In genomic region chrX:143669395-143669794, GRCh38 we compare ENCODE assay signal across 12 cellular contexts. TPM values are rescaled to one million over a fixed set of nuclear protein-coding genes. Genes with fewer than 3 reads are reported as not detected.
A peak's percentile ranks its signal among the peaks of the same experiment; 100 is the strongest.
DNase-seq lines count a peak whose midpoint lies in the region; ATAC-seq and TF ChIP-seq lines count a peak whose summit lies in the region.
"Had no signal": no experiment of that assay in that cellular context is flagged by ENCODE, and none has a peak within 500 bp of the region (broad histone marks: within the 10 kb centered on the region; RNA-seq: fewer than 3 reads in every experiment).

No MANE protein-coding gene starts in this region.

- no peaks in the 10 kb centered on the region for H3K36me3 Mint-ChIP-seq in activated naive CD4-positive, alpha-beta T cell treated with anti-CD3 and anti-CD28 coated beads, Interleukin-2, amount 50 U/mL, for 72 hours
- H3K36me3 Mint-ChIP-seq: naive thymus-derived CD4-positive, alpha-beta T cell had no signal

- no peak overlapping the region for H3K27ac ChIP-seq in ascending aorta

- in situ Hi-C loops in SK-MEL-5 (cut with HindIII; ENCODE audit: low pct_unique_long_range_greater_than_20kb, low sequenced_read_pairs): no loop called here

- no peak overlapping the region for H3K4me3 ChIP-seq in Jurkat, Clone E6-1 (ENCODE audit: low read length)
- H3K4me3 ChIP-seq in ascending aorta: no peak overlapping the region

- no peaks in the 10 kb centered on the region for H3K9me3 ChIP-seq in ascending aorta

- no peak for TF ChIP-seq CTCF in ascending aorta (IDR thresholded peaks at IDR 0.05)

- no peaks in the 10 kb centered on the region for H3K36me3 ChIP-seq in ascending aorta

- H3K4me1 ChIP-seq in ascending aorta: no peaks in the 10 kb centered on the region

- peak; percentile 58 for ATAC-seq in left lobe of liver
- no peak for ATAC-seq in activated naive CD4-positive, alpha-beta T cell treated with anti-CD3 and anti-CD28 coated beads, Interleukin-2, amount 50 U/mL, for 72 hours
- no peak for ATAC-seq in GM21737 (IDR thresholded peaks at IDR 0.05; ENCODE audit: unreplicated experiment)
- ATAC-seq: naive thymus-derived CD4-positive, alpha-beta T cell had no signal

- peaks cover 0 to 4% of the 10 kb centered on the region in 2 donors for H3K9me3 Mint-ChIP-seq in activated naive CD4-positive, alpha-beta T cell treated with anti-CD3 and anti-CD28 coated beads, Interleukin-2, amount 50 U/mL, for 72 hours

- intact Hi-C loops in ascending aorta (cut with DNase I): no loop called here

- DNase-seq in DMS153 (lab: John Stamatoyannopoulos, UW): peak; percentile 23
- DNase-seq in Jurkat, Clone E6-1 (ENCODE audit: low read depth, low spot score): peak; percentile 0
- DNase-seq in SK-MEL-5 (ENCODE audit: low read depth, low spot score): peak; percentile 28
- DNase-seq in left lobe of liver (ENCODE audit: low spot score): no peak
- no peak for DNase-seq in ascending aorta (ENCODE audit: low spot score in 2 of 2)
- DNase-seq in activated naive CD4-positive, alpha-beta T cell treated with anti-CD3 and anti-CD28 coated beads, Interleukin-2, amount 50 U/mL, for 72 hours (ENCODE audit: low spot score in 2 of 2): no peak
- DNase-seq in GF-D8 (lab: John Stamatoyannopoulos, UW): no peak
- DNase-seq: EL; naive thymus-derived CD4-positive, alpha-beta T cell; stimulated activated CD4-positive, alpha-beta T cell treated with anti-CD3 and anti-CD28 coated beads, Interleukin-2, amount 100 ng/mL, for 24 hours; T-helper 9 cell had no signal

- no peaks in the 10 kb centered on the region for H3K27me3 ChIP-seq in ascending aorta

- no peak overlapping the region for H3K27ac Mint-ChIP-seq in activated naive CD4-positive, alpha-beta T cell treated with anti-CD3 and anti-CD28 coated beads, Interleukin-2, amount 50 U/mL, for 72 hours
- H3K27ac Mint-ChIP-seq: naive thymus-derived CD4-positive, alpha-beta T cell had no signal

RNA-seq across cellular contexts. Expression of gene SLITRK4, which starts 33.5 kb away (rescaled TPM):
- not detected for polyA plus RNA-seq in Jurkat, Clone E6-1 (2012; ENCODE audit: insufficient read depth, insufficient read length)
- 0.34 and 0.40 TPM in 2 replicates for total RNA-seq in SK-MEL-5 (2014; rRNA removed; shearing (Covaris generic))
- polyA plus RNA-seq in SK-MEL-5 (2015; cell fraction: cytosol; rRNA removed): 0.67 and 0.80 TPM in 2 replicates
- 0.85 and 1.3 TPM in 2 replicates for polyA plus RNA-seq in SK-MEL-5 (2015; cell fraction: nucleus; rRNA removed)
- total RNA-seq in left lobe of liver (not detected), ascending aorta (2.6 TPM)
- total RNA-seq in activated naive CD4-positive, alpha-beta T cell treated with anti-CD3 and anti-CD28 coated beads, Interleukin-2, amount 50 U/mL, for 72 hours: not detected
- polyA plus RNA-seq: naive thymus-derived CD4-positive, alpha-beta T cell had no signal

RNA-seq across cellular contexts. Expression of gene SPANXN2, which starts 51.2 kb away (rescaled TPM):
- not detected for polyA plus RNA-seq in Jurkat, Clone E6-1 (2012; ENCODE audit: insufficient read depth, insufficient read length)
- total RNA-seq in SK-MEL-5 (2014; rRNA removed; shearing (Covaris generic)): not detected in 2 replicates
- not detected in 2 replicates for polyA plus RNA-seq in SK-MEL-5 (2015; cell fraction: cytosol; rRNA removed)
- not detected in 2 replicates for polyA plus RNA-seq in SK-MEL-5 (2015; cell fraction: nucleus; rRNA removed)
- not detected for total RNA-seq in left lobe of liver
- not detected for total RNA-seq in ascending aorta
- total RNA-seq in activated naive CD4-positive, alpha-beta T cell treated with anti-CD3 and anti-CD28 coated beads, Interleukin-2, amount 50 U/mL, for 72 hours: not detected
- total RNA-seq: naive thymus-derived CD4-positive, alpha-beta T cell had no signal
- polyA plus RNA-seq: naive thymus-derived CD4-positive, alpha-beta T cell had no signal

Comparison
In these comparisons a context has a peak if more than half of its experiments do, and no peak if none do; other contexts are left out.
1. DNase-seq: peak in DMS153 (single experiment), Jurkat, Clone E6-1 (single experiment) and SK-MEL-5 (single experiment); none in left lobe of liver (single experiment), ascending aorta (0 of 2), activated naive CD4-positive, alpha-beta T cell treated with anti-CD3 and anti-CD28 coated beads, Interleukin-2, amount 50 U/mL, for 72 hours (0 of 2) and GF-D8 (single experiment).